In the genomic region with DNA sequence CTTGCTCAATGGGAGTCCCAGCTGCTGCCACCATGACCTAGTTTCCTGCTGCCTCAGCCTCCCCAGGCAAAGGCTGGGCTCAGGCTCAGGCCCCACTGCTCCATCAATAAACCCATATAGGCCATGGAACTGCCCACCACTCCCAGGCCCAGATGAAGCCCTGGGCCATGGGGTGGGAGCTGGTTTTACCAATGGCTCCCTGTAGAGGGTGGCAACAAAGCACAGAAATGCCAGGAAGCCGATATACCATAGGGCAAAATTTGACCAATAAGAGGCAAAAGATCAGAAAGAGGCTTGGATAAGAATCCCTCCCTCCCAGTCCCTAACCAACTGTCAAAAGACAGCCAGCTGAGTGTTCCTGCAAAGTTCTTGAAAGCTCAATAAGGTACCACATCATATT, we compare ENCODE assay signal across 31 cellular contexts.
"Had no signal": no experiment of that assay in that cellular context is flagged by ENCODE, and none has a peak within 500 bp of the region (broad histone marks: within the 10 kb centered on the region; RNA-seq: fewer than 3 reads in every experiment).

No MANE protein-coding gene starts in this region.

- H3K27me3 Mint-ChIP-seq: activated B cell treated with CpG ODN at 0.5 μM for 24 hours; activated CD4-positive, alpha-beta memory T cell treated with anti-CD3 and anti-CD28 coated beads for 36 hours; activated naive CD4-positive, alpha-beta T cell treated with anti-CD3 and anti-CD28 coated beads, Interleukin-2, amount 10 ng/mL, durations not matched to agents 7 days and 5 days; activated naive CD8-positive, alpha-beta T cell; activated naive CD8-positive, alpha-beta T cell treated with anti-CD3 and anti-CD28 coated beads, Interleukin-2, amount 50 U/mL, for 24 hours had no signal

- H3K9me3 Mint-ChIP-seq: activated B cell treated with CpG ODN at 0.5 μM for 24 hours; activated naive CD8-positive, alpha-beta T cell treated with anti-CD3 and anti-CD28 coated beads, Interleukin-2, amount 50 U/mL, for 24 hours; activated T-cell treated with anti-CD3 and anti-CD28 coated beads, Interleukin-2, amount 50 U/mL, for 4 hours had no signal

- DNase-seq: activated B cell treated with CpG ODN at 0.5 μM for 24 hours; activated CD4-positive, alpha-beta memory T cell treated with anti-CD3 and anti-CD28 coated beads for 36 hours; activated CD4-positive, alpha-beta T cell treated with anti-CD3 and anti-CD28 coated beads for 4 hours; activated CD4-positive, alpha-beta T cell treated with anti-CD3 and anti-CD28 coated beads, Interleukin-2, amount 50 U/mL, for 1 hour; activated CD4-positive, CD25-positive, alpha-beta regulatory T cell treated with anti-CD3 and anti-CD28 coated beads, Interleukin-2, amount 50 U/mL, for 72 hours; activated CD8-positive, alpha-beta memory T cell treated with anti-CD3 and anti-CD28 coated beads, Interleukin-2, amount 50 U/mL, for 4 hours; activated gamma-delta T cell treated with Interleukin-2 at 50 U/mL for 16 hours; activated naive CD4-positive, alpha-beta T cell treated with anti-CD3 and anti-CD28 coated beads, Interleukin-2, amount 10 ng/mL, durations not matched to agents 7 days and 5 days; activated naive CD8-positive, alpha-beta T cell treated with anti-CD3 and anti-CD28 coated beads, Interleukin-2, amount 50 U/mL, for 24 hours; activated T-cell treated with anti-CD3 and anti-CD28 coated beads for 4 hours; activated T-cell treated with anti-CD3 and anti-CD28 coated beads, Interleukin-2, amount 50 U/mL, for 4 hours; anterior cingulate cortex; caudate nucleus; cerebellar nuclear complex; Karpas-422; NCI-H1105; NCI-H1417 treated with DMSO at 0.1 percent for 48 hours; NCI-H187 treated with DMSO at 0.1 percent for 48 hours; NCI-H2081; NCI-H345; NCI-H510A; NCI-H526; NCI-H748 treated with DMSO at 0.1 percent for 48 hours; NK-92 treated with Interleukin-12 subunit alpha and Interleukin-12 subunit beta, amount 100 ng/mL, for 24 hours; PC-9; Right ventricle myocardium superior; T1000 had no signal

- H3K27ac Mint-ChIP-seq: activated B cell treated with CpG ODN at 0.5 μM for 24 hours; activated CD4-positive, alpha-beta memory T cell treated with anti-CD3 and anti-CD28 coated beads for 36 hours; activated naive CD4-positive, alpha-beta T cell treated with anti-CD3 and anti-CD28 coated beads, Interleukin-2, amount 10 ng/mL, durations not matched to agents 7 days and 5 days; activated naive CD8-positive, alpha-beta T cell; activated naive CD8-positive, alpha-beta T cell treated with anti-CD3 and anti-CD28 coated beads, Interleukin-2, amount 50 U/mL, for 24 hours; activated T-helper 1 cell treated with anti-CD3 and anti-CD28 coated beads, Interleukin-12 subunit alpha, Interleukin-12 subunit beta, Interleukin-2, Interleukin-4 antibody, amounts not matched to agents 30 ng/mL and 10 ng/mL and 1 ng/mL, durations not matched to agents 14 hours and 24 hours and 36 hours; brain had no signal

- H3K36me3 Mint-ChIP-seq: activated CD4-positive, alpha-beta memory T cell treated with anti-CD3 and anti-CD28 coated beads for 36 hours; activated naive CD4-positive, alpha-beta T cell treated with anti-CD3 and anti-CD28 coated beads, Interleukin-2, amount 10 ng/mL, durations not matched to agents 7 days and 5 days; activated naive CD8-positive, alpha-beta T cell; brain had no signal

- H3K4me3 ChIP-seq: PC-9, SK-N-MC had no signal

- H3K4me3 Mint-ChIP-seq: activated B cell treated with CpG ODN at 0.5 μM for 24 hours; activated CD4-positive, alpha-beta memory T cell treated with anti-CD3 and anti-CD28 coated beads for 36 hours; activated naive CD4-positive, alpha-beta T cell treated with anti-CD3 and anti-CD28 coated beads, Interleukin-2, amount 10 ng/mL, durations not matched to agents 7 days and 5 days; activated naive CD8-positive, alpha-beta T cell; activated naive CD8-positive, alpha-beta T cell treated with anti-CD3 and anti-CD28 coated beads, Interleukin-2, amount 50 U/mL, for 24 hours; activated T-cell treated with anti-CD3 and anti-CD28 coated beads, Interleukin-2, amount 50 U/mL, for 4 hours; activated T-helper 1 cell treated with anti-CD3 and anti-CD28 coated beads, Interleukin-12 subunit alpha, Interleukin-12 subunit beta, Interleukin-2, Interleukin-4 antibody, amounts not matched to agents 30 ng/mL and 10 ng/mL and 1 ng/mL, durations not matched to agents 14 hours and 24 hours and 36 hours; brain had no signal

- H3K4me1 Mint-ChIP-seq: activated B cell treated with CpG ODN at 0.5 μM for 24 hours; activated naive CD4-positive, alpha-beta T cell treated with anti-CD3 and anti-CD28 coated beads, Interleukin-2, amount 10 ng/mL, durations not matched to agents 7 days and 5 days; activated naive CD8-positive, alpha-beta T cell treated with anti-CD3 and anti-CD28 coated beads, Interleukin-2, amount 50 U/mL, for 24 hours had no signal

- H3K27ac ChIP-seq: PC-9, SK-N-MC had no signal

- H3K4me2 ChIP-seq: PC-9 had no signal

- H2AFZ ChIP-seq: PC-9 had no signal
